8 cellular contexts compared by ENCODE assay signal in the genomic region with DNA sequence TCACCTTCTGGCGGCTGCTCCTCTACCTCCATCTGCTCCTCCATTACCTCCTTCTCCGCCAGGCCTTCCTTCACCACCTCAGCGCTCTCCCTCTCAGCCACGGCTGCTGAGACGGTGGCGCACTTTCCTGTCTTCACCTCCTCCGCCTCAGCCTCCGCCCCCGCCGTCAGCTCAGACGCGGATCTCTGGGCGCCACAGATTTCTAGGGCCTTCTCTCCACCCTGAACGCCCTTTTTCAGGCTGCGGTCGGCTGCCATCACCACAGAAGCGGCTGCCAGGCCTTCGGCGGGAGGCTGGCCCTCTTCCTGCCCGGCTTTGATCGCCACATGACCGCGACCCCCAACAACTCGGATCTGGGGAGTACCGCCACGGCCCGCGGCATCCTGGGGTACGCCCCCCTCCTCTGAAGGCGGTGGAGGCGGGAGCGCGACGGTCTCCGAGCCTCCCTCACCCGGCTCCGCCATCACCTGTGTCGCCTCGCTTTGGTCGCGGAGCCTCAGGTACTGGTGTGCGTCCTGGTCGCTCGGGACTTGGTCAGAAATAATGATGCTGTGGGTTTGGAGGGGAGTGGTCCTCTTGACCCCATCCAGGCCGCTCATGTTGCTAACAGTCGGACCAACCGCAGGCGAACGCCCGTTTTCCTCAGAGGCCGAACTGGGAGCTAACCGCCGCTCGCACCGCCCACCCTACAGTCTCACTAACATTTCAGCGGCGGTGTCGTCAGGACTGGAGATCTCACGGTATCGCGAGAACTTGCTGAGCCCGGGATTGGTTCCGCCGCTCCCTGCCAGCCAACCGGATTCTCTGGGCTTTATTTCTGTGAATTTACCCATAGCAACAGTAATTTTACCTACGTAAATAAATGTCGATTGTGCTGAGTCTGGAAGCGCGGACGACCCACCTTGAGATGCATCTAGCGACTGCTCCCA.
DNase-seq lines count a peak whose midpoint lies in the region; ATAC-seq, FAIRE-seq and TF ChIP-seq lines count a peak whose summit lies in the region.

TSPYL1 (minus strand) TSS at position 699 of the 929 bp plus-strand sequence; CDS start at position 599, 100 bp downstream.

- peak; percentile 93 for FAIRE-seq in islet of Langerhans (lab: Jason Lieb, UNC)

- peak; percentile 96 for DNase-seq in AG10803 (ENCODE audit: low read depth)
- peak; percentile 90 for DNase-seq in NCI-H446 treated with DMSO at 0.1 percent for 48 hours (lab: John Stamatoyannopoulos, UW)
- DNase-seq in cerebellar cortex (ENCODE audit: low spot score) = peak; percentile 99
- DNase-seq in stimulated activated CD4-positive, alpha-beta T cell treated with anti-CD3 and anti-CD28 coated beads, Interleukin-12 subunit alpha, Interleukin-12 subunit beta, amount 100 ng/mL, for 4 hours = peak; percentile 87

- peak; percentile 94 for ATAC-seq in GM19035 (IDR thresholded peaks at IDR 0.05; ENCODE audit: unreplicated experiment)
- ATAC-seq in HG03354 (IDR thresholded peaks at IDR 0.05; ENCODE audit: poor library complexity, severe bottlenecking, unreplicated experiment) = peak; percentile 96
- peak; percentile 94 to 95 for ATAC-seq in activated CD4-positive, CD25-positive, alpha-beta regulatory T cell treated with anti-CD3 and anti-CD28 coated beads, Interleukin-2, amount 50 U/mL, for 24 hours

- 0 out of 2 replicates have a peak, but pooled peaks have one; percentile 15 for TF ChIP-seq CTCF in AG10803 (conservative IDR thresholded peaks at IDR 0.05; ENCODE audit: low read length)

- H3K4me3 ChIP-seq in AG10803 (ENCODE audit: low read length) = peak within 1 kb of the TSS; percentile 87

Comparison
In these comparisons a context has a peak if more than half of its experiments do, and no peak if none do; other contexts are left out.
1. Peak in every context shown above with its lines: DNase-seq, ATAC-seq and H3K4me3 ChIP-seq.